ENCODE assay signal across 8 cellular contexts in genomic region chrX:53683556-53684414, GRCh38. TPM values are rescaled to one million over a fixed set of nuclear protein-coding genes. Genes with fewer than 3 reads are reported as not detected.
DNase-seq lines count a peak whose midpoint lies in the region; ATAC-seq and TF ChIP-seq lines count a peak whose summit lies in the region.

No MANE protein-coding gene starts in this region.

- peak overlapping the region; percentile 93 for H3K4me3 Mint-ChIP-seq in activated T-cell treated with anti-CD3 and anti-CD28 coated beads, Interleukin-2, amount 50 U/mL, for 4 hours

- H3K27me3 ChIP-seq in PC-9 (ENCODE audit: insufficient read depth, low read depth) (no peaks in the 10 kb centered on the region), esophagus (ENCODE audit: control insufficient read depth in 1 of 2, insufficient read depth in 2 of 2, low read length in 2 of 2) (no peaks in the 10 kb centered on the region), mucosa of rectum (ENCODE audit: control insufficient read depth in 2 of 2, insufficient read depth in 2 of 2, low read length in 2 of 2) (no peaks in the 10 kb centered on the region)

- no peaks in the 10 kb centered on the region for H3K9me3 ChIP-seq in PC-9 (ENCODE audit: insufficient read depth, low read depth)
- peaks cover 0 to 2% of the 10 kb centered on the region in 2 donors for H3K9me3 ChIP-seq in esophagus (ENCODE audit: control insufficient read depth in 2 of 2, insufficient read depth in 1 of 2, low read depth in 1 of 2, low read length in 1 of 2)
- no peaks in the 10 kb centered on the region for H3K9me3 ChIP-seq in mucosa of rectum (ENCODE audit: control insufficient read depth in 2 of 2, low read length in 2 of 2)

- H3F3A ChIP-seq in PC-9 (ENCODE audit: insufficient read depth, low read depth): 0 out of 2 replicates have a peak, but pooled peaks cover 4% of the 10 kb centered on the region

- no peaks in the 10 kb centered on the region for H3K9me2 ChIP-seq in PC-9 (ENCODE audit: insufficient read depth)

- peak; percentile 72 for ATAC-seq in GM21723 (IDR thresholded peaks at IDR 0.05; ENCODE audit: unreplicated experiment)
- peak; percentile 73 for ATAC-seq in activated T-cell treated with anti-CD3 and anti-CD28 coated beads, Interleukin-2, amount 50 U/mL, for 4 hours

- H3K79me2 ChIP-seq in PC-9 (ENCODE audit: low read depth): peaks cover 60% of the 10 kb centered on the region

- peaks cover 29% of the 10 kb centered on the region for H3K36me3 Mint-ChIP-seq in activated T-cell treated with anti-CD3 and anti-CD28 coated beads, Interleukin-2, amount 50 U/mL, for 4 hours (ENCODE audit: insufficient read depth)

- no peak for TF ChIP-seq CTCF in PC-9 (conservative IDR thresholded peaks at IDR 0.05)

- in situ Hi-C loops in KBM-7 (cut with MboI; ENCODE audit: low pct_unique_long_range_greater_than_20kb, low sequenced_read_pairs): no loop called here

- POLR2A ChIA-PET in PC-9 (lab: Charles Lee; ENCODE audit: unreplicated experiment): interaction anchor here (0.5 to 1.7 kb wide), 15 partner anchors 11 to 1125 kb away, joined by 3 to 33 read pairs (median 5); no protein-coding TSS in a partner anchor

- CTCF ChIA-PET in PC-9 (lab: Charles Lee): interaction anchor here (1.2 to 1.3 kb wide), 2 partner anchors 31 to 147 kb away, joined by 3 to 6 read pairs; no protein-coding TSS in a partner anchor

- H3K4me1 ChIP-seq in PC-9 (replicated peaks; ENCODE audit: insufficient read depth) (no peaks in the 10 kb centered on the region), esophagus (ENCODE audit: control insufficient read depth in 2 of 2, insufficient read depth in 2 of 2, low read length in 1 of 2) (no peaks in the 10 kb centered on the region), mucosa of rectum (ENCODE audit: control insufficient read depth in 2 of 2, insufficient read depth in 2 of 2, low read length in 2 of 2) (peaks cover 13% of the 10 kb centered on the region in 2 donors)

- H3K27ac ChIP-seq in PC-9 (peak overlapping the region; percentile 82), esophagus (ENCODE audit: low read depth in 2 of 2, low read length in 1 of 2) (peak overlapping the region; percentile 88 to 92), mucosa of rectum (ENCODE audit: low read depth in 2 of 2, low read length in 2 of 2) (peak overlapping the region; percentile 87 to 92)

- DNase-seq in DMS153 treated with DMSO at 0.1 percent for 48 hours (lab: John Stamatoyannopoulos, UW; ENCODE audit: unreplicated experiment) (peak; percentile 82), KBM-7 (peak; percentile 100), PC-9 (peak; percentile 90 to 97)
- DNase-seq in activated T-cell treated with anti-CD3 and anti-CD28 coated beads, Interleukin-2, amount 50 U/mL, for 4 hours: peak; percentile 86
- DNase-seq in stimulated activated CD8-positive, alpha-beta memory T cell treated with anti-CD3 and anti-CD28 coated beads, Interleukin-4, amount 100 ng/mL, for 4 hours (ENCODE audit: low read depth in 2 of 2, low spot score in 1 of 2): peak; percentile 73 to 81

- no peak overlapping the region for H2AFZ ChIP-seq in PC-9

- intact Hi-C loops in PC-9 (cut with micrococcal nuclease; ENCODE audit: unreplicated experiment): loop anchor here (1.0 to 10.0 kb wide), 7 partner anchors 28 to 1321 kb away; partner anchors contain the start of genes APEX2 and PHF8

- H3K4me1 Mint-ChIP-seq in activated T-cell treated with anti-CD3 and anti-CD28 coated beads, Interleukin-2, amount 50 U/mL, for 4 hours (ENCODE audit: low read depth): peaks cover 26% of the 10 kb centered on the region

- no peaks in the 10 kb centered on the region for H3K36me3 ChIP-seq in PC-9 (ENCODE audit: low read depth)
- no peaks in the 10 kb centered on the region for H3K36me3 ChIP-seq in esophagus (ENCODE audit: control insufficient read depth in 2 of 2, insufficient read depth in 2 of 2, low read length in 1 of 2)
- peaks cover 3 to 4% of the 10 kb centered on the region in 2 donors for H3K36me3 ChIP-seq in mucosa of rectum (ENCODE audit: control insufficient read depth in 2 of 2, insufficient read depth in 2 of 2, low read length in 2 of 2)

- H4K20me1 ChIP-seq in PC-9 (ENCODE audit: insufficient read depth): no peaks in the 10 kb centered on the region

- no peaks in the 10 kb centered on the region for H3K27me3 Mint-ChIP-seq in activated T-cell treated with anti-CD3 and anti-CD28 coated beads, Interleukin-2, amount 50 U/mL, for 4 hours (ENCODE audit: low read depth)

- H3K4me2 ChIP-seq in PC-9: peak overlapping the region; percentile 74

- no peaks in the 10 kb centered on the region for H3K9me3 Mint-ChIP-seq in activated T-cell treated with anti-CD3 and anti-CD28 coated beads, Interleukin-2, amount 50 U/mL, for 4 hours

- peak overlapping the region; percentile 80 to 82 for H3K9ac ChIP-seq in mucosa of rectum (ENCODE audit: low read depth in 1 of 2, low read length in 2 of 2)

- BruUV-seq in PC-9 (replicated peaks; lab: Mats Ljungman, UMichigan): TSS peak; percentile 70

- H3K4me3 ChIP-seq in PC-9: peak overlapping the region; percentile 58
- peak overlapping the region; percentile 53 to 75 for H3K4me3 ChIP-seq in esophagus (ENCODE audit: low read depth in 1 of 2, low read length in 2 of 2)
- peak overlapping the region; percentile 68 to 82 for H3K4me3 ChIP-seq in mucosa of rectum (ENCODE audit: low read length in 2 of 2)

- WGBS in esophagus, 2 donors: 0 to 37% methylated on average over 73 to 80 of the region's 80 CpGs

RNA-seq across cellular contexts. Expression of gene HUWE1, which starts 2.7 kb away (rescaled TPM):
- total RNA-seq in PC-9 (2021): 496 and 536 TPM in 2 replicates
- total RNA-seq in activated T-cell treated with anti-CD3 and anti-CD28 coated beads, Interleukin-2, amount 50 U/mL, for 4 hours: 100 to 1,000 TPM; 433 to 540 (median 440) TPM
- polyA plus RNA-seq in esophagus: 10 to 100 TPM; 30.4 to 34.9 TPM

Comparison
In these comparisons a context has a peak if more than half of its experiments do, and no peak if none do; other contexts are left out.
1. Peak in every context shown above with its lines: DNase-seq, ATAC-seq, H3K4me3 ChIP-seq and H3K27ac ChIP-seq.